ENCODE assay signal across 1 cellular context in the genomic region with DNA sequence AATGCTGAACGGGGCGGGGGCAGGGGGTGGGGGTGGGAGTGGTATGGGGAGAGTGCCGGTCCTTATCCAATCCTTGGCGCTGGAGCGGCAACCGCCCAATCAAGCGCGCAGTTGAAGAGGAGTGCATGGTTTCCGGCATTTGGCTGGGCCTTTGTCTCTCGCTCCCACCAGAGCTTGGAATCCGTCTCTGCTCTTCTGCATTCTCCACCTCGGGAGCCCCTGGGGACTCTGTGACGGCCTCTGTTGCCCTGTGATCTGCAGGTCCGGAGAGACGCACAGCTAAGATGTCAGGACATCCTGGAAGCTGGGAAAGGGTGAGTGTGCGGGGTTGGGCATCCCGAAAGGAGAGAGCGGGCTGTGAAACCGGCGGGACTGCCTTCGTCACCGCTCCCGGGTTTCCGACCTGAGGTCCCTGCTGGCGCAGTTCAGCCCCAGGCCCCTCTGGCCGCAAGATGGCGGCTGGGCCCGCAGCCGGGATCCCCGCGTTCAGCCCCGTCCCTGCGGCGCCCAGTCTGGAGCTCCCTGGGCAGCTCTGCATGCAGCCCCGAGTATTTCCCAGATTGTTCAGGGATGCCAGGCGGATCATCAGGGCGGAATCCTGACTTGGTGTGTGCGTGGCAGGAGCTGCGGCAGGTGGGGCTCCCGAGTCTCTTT.
TF ChIP-seq lines count a peak whose summit lies in the region.

No MANE protein-coding gene starts in this region.

TF ChIP-seq in K562, 482 proteins besides CTCF, POLR2A, EP300 and RAD21 (continued from another document and continues in another):
- TF ChIP-seq, protein P1, sequence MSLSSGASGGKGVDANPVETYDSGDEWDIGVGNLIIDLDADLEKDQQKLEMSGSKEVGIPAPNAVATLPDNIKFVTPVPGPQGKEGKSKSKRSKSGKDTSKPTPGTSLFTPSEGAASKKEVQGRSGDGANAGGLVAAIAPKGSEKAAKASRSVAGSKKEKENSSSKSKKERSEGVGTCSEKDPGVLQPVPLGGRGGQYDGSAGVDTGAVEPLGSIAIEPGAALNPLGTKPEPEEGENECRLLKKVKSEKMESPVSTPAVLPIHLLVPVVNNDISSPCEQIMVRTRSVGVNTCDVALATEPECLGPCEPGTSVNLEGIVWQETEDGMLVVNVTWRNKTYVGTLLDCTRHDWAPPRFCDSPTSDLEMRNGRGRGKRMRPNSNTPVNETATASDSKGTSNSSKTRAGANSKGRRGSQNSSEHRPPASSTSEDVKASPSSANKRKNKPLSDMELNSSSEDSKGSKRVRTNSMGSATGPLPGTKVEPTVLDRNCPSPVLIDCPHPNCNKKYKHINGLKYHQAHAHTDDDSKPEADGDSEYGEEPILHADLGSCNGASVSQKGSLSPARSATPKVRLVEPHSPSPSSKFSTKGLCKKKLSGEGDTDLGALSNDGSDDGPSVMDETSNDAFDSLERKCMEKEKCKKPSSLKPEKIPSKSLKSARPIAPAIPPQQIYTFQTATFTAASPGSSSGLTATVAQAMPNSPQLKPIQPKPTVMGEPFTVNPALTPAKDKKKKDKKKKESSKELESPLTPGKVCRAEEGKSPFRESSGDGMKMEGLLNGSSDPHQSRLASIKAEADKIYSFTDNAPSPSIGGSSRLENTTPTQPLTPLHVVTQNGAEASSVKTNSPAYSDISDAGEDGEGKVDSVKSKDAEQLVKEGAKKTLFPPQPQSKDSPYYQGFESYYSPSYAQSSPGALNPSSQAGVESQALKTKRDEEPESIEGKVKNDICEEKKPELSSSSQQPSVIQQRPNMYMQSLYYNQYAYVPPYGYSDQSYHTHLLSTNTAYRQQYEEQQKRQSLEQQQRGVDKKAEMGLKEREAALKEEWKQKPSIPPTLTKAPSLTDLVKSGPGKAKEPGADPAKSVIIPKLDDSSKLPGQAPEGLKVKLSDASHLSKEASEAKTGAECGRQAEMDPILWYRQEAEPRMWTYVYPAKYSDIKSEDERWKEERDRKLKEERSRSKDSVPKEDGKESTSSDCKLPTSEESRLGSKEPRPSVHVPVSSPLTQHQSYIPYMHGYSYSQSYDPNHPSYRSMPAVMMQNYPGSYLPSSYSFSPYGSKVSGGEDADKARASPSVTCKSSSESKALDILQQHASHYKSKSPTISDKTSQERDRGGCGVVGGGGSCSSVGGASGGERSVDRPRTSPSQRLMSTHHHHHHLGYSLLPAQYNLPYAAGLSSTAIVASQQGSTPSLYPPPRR (CRISPR knock-in tag; IDR thresholded peaks at IDR 0.05; ENCODE audit: borderline replicate concordance), result no peak
- TF ChIP-seq, protein P2, sequence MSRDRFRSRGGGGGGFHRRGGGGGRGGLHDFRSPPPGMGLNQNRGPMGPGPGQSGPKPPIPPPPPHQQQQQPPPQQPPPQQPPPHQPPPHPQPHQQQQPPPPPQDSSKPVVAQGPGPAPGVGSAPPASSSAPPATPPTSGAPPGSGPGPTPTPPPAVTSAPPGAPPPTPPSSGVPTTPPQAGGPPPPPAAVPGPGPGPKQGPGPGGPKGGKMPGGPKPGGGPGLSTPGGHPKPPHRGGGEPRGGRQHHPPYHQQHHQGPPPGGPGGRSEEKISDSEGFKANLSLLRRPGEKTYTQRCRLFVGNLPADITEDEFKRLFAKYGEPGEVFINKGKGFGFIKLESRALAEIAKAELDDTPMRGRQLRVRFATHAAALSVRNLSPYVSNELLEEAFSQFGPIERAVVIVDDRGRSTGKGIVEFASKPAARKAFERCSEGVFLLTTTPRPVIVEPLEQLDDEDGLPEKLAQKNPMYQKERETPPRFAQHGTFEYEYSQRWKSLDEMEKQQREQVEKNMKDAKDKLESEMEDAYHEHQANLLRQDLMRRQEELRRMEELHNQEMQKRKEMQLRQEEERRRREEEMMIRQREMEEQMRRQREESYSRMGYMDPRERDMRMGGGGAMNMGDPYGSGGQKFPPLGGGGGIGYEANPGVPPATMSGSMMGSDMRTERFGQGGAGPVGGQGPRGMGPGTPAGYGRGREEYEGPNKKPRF (IDR thresholded peaks at IDR 0.05; ENCODE audit: low read depth, low read length), result no peak
- TF ChIP-seq ZNF436 (CRISPR knock-in tag; IDR thresholded peaks at IDR 0.05), result no peak
- no peak for TF ChIP-seq CUX1 (CRISPR knock-in tag; IDR thresholded peaks at IDR 0.05)
- no peak for TF ChIP-seq HLTF (IDR thresholded peaks at IDR 0.05)
- TF ChIP-seq FOS (IDR thresholded peaks at IDR 0.05; ENCODE audit: extremely low read depth, insufficient read length), result peak; percentile 23
- no peak for TF ChIP-seq CHD2 (IDR thresholded peaks at IDR 0.05; ENCODE audit: low read depth, low read length)
- TF ChIP-seq MLLT1 (IDR thresholded peaks at IDR 0.05), result no peak
- TF ChIP-seq RFX7 (CRISPR knock-in tag; IDR thresholded peaks at IDR 0.05), result no peak
- no peak for TF ChIP-seq ZNF140 (CRISPR knock-in tag; IDR thresholded peaks at IDR 0.05)
- peak; percentile 30; the same call in 1 of the 2 replicates for TF ChIP-seq ZBTB40 (IDR thresholded peaks at IDR 0.05)
- TF ChIP-seq ZBTB40 (CRISPR knock-in tag; IDR thresholded peaks at IDR 0.05), result no peak
- TF ChIP-seq CXXC5 (CRISPR knock-in tag; IDR thresholded peaks at IDR 0.05), result 0 out of 2 replicates have a peak, but pooled peaks have one; percentile 17
- TF ChIP-seq PURB (CRISPR knock-in tag; IDR thresholded peaks at IDR 0.05; ENCODE audit: low read depth), result no peak
- TF ChIP-seq RBM22 (IDR thresholded peaks at IDR 0.05; ENCODE audit: low read depth, low read length, poor library complexity, severe bottlenecking), result no peak
- TF ChIP-seq ATF1 (CRISPR knock-in tag; IDR thresholded peaks at IDR 0.05), result no peak
- peak; percentile 69 for TF ChIP-seq ATF1 (tag; IDR thresholded peaks at IDR 0.05)
- no peak for TF ChIP-seq ZNF584 (CRISPR knock-in tag; IDR thresholded peaks at IDR 0.05; ENCODE audit: low read depth)
- no peak for TF ChIP-seq GTF2A2 (tag; IDR thresholded peaks at IDR 0.05)
- TF ChIP-seq, protein P3, sequence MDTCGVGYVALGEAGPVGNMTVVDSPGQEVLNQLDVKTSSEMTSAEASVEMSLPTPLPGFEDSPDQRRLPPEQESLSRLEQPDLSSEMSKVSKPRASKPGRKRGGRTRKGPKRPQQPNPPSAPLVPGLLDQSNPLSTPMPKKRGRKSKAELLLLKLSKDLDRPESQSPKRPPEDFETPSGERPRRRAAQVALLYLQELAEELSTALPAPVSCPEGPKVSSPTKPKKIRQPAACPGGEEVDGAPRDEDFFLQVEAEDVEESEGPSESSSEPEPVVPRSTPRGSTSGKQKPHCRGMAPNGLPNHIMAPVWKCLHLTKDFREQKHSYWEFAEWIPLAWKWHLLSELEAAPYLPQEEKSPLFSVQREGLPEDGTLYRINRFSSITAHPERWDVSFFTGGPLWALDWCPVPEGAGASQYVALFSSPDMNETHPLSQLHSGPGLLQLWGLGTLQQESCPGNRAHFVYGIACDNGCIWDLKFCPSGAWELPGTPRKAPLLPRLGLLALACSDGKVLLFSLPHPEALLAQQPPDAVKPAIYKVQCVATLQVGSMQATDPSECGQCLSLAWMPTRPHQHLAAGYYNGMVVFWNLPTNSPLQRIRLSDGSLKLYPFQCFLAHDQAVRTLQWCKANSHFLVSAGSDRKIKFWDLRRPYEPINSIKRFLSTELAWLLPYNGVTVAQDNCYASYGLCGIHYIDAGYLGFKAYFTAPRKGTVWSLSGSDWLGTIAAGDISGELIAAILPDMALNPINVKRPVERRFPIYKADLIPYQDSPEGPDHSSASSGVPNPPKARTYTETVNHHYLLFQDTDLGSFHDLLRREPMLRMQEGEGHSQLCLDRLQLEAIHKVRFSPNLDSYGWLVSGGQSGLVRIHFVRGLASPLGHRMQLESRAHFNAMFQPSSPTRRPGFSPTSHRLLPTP (IDR thresholded peaks at IDR 0.05; ENCODE audit: borderline replicate concordance, extremely low read depth, insufficient read length), result no peak
